ENCODE assay signal across 1 cellular context in genomic region chr2:227761734-227762476, GRCh38.
TF ChIP-seq lines count a peak whose summit lies in the region.

No MANE protein-coding gene starts in this region.

TF ChIP-seq in A549, 52 proteins besides CTCF, POLR2A, EP300 and RAD21 (continued from another document):
- TF ChIP-seq CHD2 (IDR thresholded peaks at IDR 0.05; ENCODE audit: low read length, partially characterized antibody), result no peak
- TF ChIP-seq HEYL (CRISPR knock-in tag; IDR thresholded peaks at IDR 0.05), result no peak
- TF ChIP-seq BCL3 (IDR thresholded peaks at IDR 0.05), result no peak
- no peak for TF ChIP-seq HES2 (IDR thresholded peaks at IDR 0.05)
- no peak for TF ChIP-seq NPAS2 (CRISPR knock-in tag; IDR thresholded peaks at IDR 0.05; ENCODE audit: borderline replicate concordance)
- no peak for TF ChIP-seq SREBF2 (IDR thresholded peaks at IDR 0.05)
- TF ChIP-seq ZSCAN20 (CRISPR knock-in tag; IDR thresholded peaks at IDR 0.05), result no peak
- TF ChIP-seq JUNB (IDR thresholded peaks at IDR 0.05), result no peak
- no peak for TF ChIP-seq RNF2 (IDR thresholded peaks at IDR 0.05; ENCODE audit: borderline replicate concordance, low read depth)
- TF ChIP-seq ATOH8 (CRISPR knock-in tag; IDR thresholded peaks at IDR 0.05; ENCODE audit: low read depth), result no peak
- TF ChIP-seq FOSL2 (IDR thresholded peaks at IDR 0.05), result no peak
- peak; percentile 37; the same call in 1 of the 2 replicates for TF ChIP-seq FOSL2 (CRISPR knock-in tag; IDR thresholded peaks at IDR 0.05)
- no peak for TF ChIP-seq ZNF302 (CRISPR knock-in tag; IDR thresholded peaks at IDR 0.05)
- TF ChIP-seq MAZ (IDR thresholded peaks at IDR 0.05; ENCODE audit: borderline replicate concordance, low read depth, low read length), result no peak
- no peak for TF ChIP-seq ELK1 (IDR thresholded peaks at IDR 0.05; ENCODE audit: low read depth, low read length)
- no peak for TF ChIP-seq EHMT2 (IDR thresholded peaks at IDR 0.05; ENCODE audit: low read depth)
- no peak for TF ChIP-seq ZC3H11A (IDR thresholded peaks at IDR 0.05)
- TF ChIP-seq KDM1A (IDR thresholded peaks at IDR 0.05; ENCODE audit: low read depth), result no peak
- TF ChIP-seq RARB (CRISPR knock-in tag; IDR thresholded peaks at IDR 0.05), result no peak
